ENCODE assay signal across 17 cellular contexts in the genomic region with DNA sequence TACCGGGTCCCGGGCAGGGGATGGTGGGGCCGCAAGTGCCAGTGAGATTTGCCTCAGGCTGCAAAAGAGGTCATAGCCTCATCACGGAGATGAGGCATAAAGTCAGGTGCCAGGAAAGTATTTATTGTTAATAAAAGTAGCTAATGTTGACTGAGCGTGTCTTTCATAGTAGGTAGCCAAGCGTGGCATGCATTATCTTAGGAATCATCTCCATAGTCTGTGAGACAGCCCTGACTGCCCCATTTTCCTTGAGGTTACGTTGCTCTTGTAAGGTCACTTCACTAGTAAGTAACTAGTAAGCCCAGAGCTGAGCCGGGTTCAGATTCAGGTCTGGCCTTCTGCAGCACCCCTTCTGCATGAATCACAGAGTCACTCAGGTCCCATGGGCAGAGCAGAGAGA.
DNase-seq lines count a peak whose midpoint lies in the region; ATAC-seq and TF ChIP-seq lines count a peak whose summit lies in the region.
"Had no signal": no experiment of that assay in that cellular context is flagged by ENCODE, and none has a peak within 500 bp of the region (broad histone marks: within the 10 kb centered on the region; RNA-seq: fewer than 3 reads in every experiment).

No MANE protein-coding gene starts in this region.

- no peak for TF ChIP-seq CTCF in progenitor cell of endocrine pancreas (IDR thresholded peaks at IDR 0.05; ENCODE audit: unreplicated experiment)

- peak; percentile 69 for DNase-seq in Caki2 (ENCODE audit: low read depth)
- peak; percentile 82 for DNase-seq in M059J (ENCODE audit: low read depth)
- DNase-seq in glomerular visceral epithelial cell (ENCODE audit: extremely low spot score) = peak; percentile 41
- no peak for DNase-seq in progenitor cell of endocrine pancreas (ENCODE audit: low spot score, unreplicated experiment)
- DNase-seq in anterior cingulate cortex (lab: John Stamatoyannopoulos, UW) = no peak
- DNase-seq in stimulated activated CD4-positive, alpha-beta T cell treated with anti-CD3 and anti-CD28 coated beads, Interleukin-2, amount 100 ng/mL, for 48 hours = no peak
- DNase-seq: CD8-positive, alpha-beta memory T cell; DND-41; HFFc6; NCI-H1105; NCI-H1694 treated with DMSO at 0.1 percent for 48 hours; NCI-H2107; NCI-H2227 treated with DMSO at 0.1 percent for 48 hours; NCI-H69; OCI-M1 had no signal

- H3K27me3 Mint-ChIP-seq in progenitor cell of endocrine pancreas = peaks cover 5% of the 10 kb centered on the region

- in situ Hi-C loops in Caki2 (cut with HindIII; ENCODE audit: low pct_unique_long_range_greater_than_20kb, low sequenced_read_pairs) = no loop called here

- peaks cover 42% of the 10 kb centered on the region for H3K4me1 Mint-ChIP-seq in progenitor cell of endocrine pancreas (ENCODE audit: low read depth)

- H3K9me3 Mint-ChIP-seq in progenitor cell of endocrine pancreas (ENCODE audit: low read depth) = no peaks in the 10 kb centered on the region
- H3K9me3 Mint-ChIP-seq: HFFc6 had no signal

- H3K36me3 Mint-ChIP-seq in progenitor cell of endocrine pancreas (ENCODE audit: insufficient read depth) = no peaks in the 10 kb centered on the region
- H3K36me3 Mint-ChIP-seq: CD8-positive, alpha-beta memory T cell had no signal

- peak overlapping the region; percentile 37 for H3K27ac Mint-ChIP-seq in progenitor cell of endocrine pancreas
- H3K27ac Mint-ChIP-seq: B cell; CD8-positive, alpha-beta memory T cell had no signal

- no peak for ATAC-seq in HG03139 (IDR thresholded peaks at IDR 0.05; ENCODE audit: unreplicated experiment)

- no peak overlapping the region for H3K4me3 Mint-ChIP-seq in progenitor cell of endocrine pancreas (ENCODE audit: low read depth)
- H3K4me3 Mint-ChIP-seq: B cell; CD8-positive, alpha-beta memory T cell had no signal

Comparison
In these comparisons a context has a peak if more than half of its experiments do, and no peak if none do; other contexts are left out.
1. DNase-seq: peak in Caki2 (single experiment), M059J (single experiment) and glomerular visceral epithelial cell (single experiment); none in progenitor cell of endocrine pancreas (single experiment), anterior cingulate cortex (0 of 58) and stimulated activated CD4-positive, alpha-beta T cell treated with anti-CD3 and anti-CD28 coated beads, Interleukin-2, amount 100 ng/mL, for 48 hours (0 of 2).